ENCODE assay signal across 3 cellular contexts in the genomic region with DNA sequence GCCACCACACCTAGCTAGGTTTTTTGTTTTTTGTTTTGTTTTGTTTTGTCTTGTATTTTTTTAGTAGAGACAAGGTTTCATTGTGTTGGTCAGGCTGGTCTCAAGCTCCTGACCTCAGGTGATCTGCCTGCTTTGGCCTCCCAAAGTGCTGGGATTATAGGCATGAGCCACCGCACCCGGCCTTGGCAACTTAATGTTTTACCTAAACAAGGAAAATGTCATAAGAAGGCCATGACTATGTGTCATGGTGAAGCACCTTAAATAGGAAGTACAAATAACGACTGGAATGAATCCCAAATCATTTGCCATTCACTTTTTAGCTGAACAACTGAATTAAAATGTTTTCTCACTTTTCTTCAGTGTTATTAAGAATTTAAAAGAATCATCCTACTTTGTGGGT.
"Had no signal": no experiment of that assay in that cellular context is flagged by ENCODE, and none has a peak within 500 bp of the region (broad histone marks: within the 10 kb centered on the region; RNA-seq: fewer than 3 reads in every experiment).

No MANE protein-coding gene starts in this region.

- DNase-seq: GDM1, GF-D8 had no signal

- H3K4me3 ChIP-seq: GM12878 had no signal

- ATAC-seq: GM12878 had no signal
